Comparison of ENCODE assay signal across 12 cellular contexts in genomic region chr17:39739885-39740356, GRCh38. TPM values are rescaled to one million over a fixed set of nuclear protein-coding genes. Genes with fewer than 3 reads are reported as not detected.
DNase-seq lines count a peak whose midpoint lies in the region; ATAC-seq and TF ChIP-seq lines count a peak whose summit lies in the region.
"Had no signal": no experiment of that assay in that cellular context is flagged by ENCODE, and none has a peak within 500 bp of the region (broad histone marks: within the 10 kb centered on the region; RNA-seq: fewer than 3 reads in every experiment).

No MANE protein-coding gene starts in this region.

- BruUV-seq in Calu3 (replicated peaks; lab: Mats Ljungman, UMichigan): no TSS peak

- H2AFZ ChIP-seq in OCI-LY3 (ENCODE audit: low read depth, low read length): peak overlapping the region; percentile 17; the same call in 1 of the 2 replicates
- H2AFZ ChIP-seq in fibroblast of lung (ENCODE audit: low read length): peak overlapping the region; percentile 55

- H3K9me3 ChIP-seq in OCI-LY3 (ENCODE audit: insufficient read depth, low read length): no peaks in the 10 kb centered on the region
- no peaks in the 10 kb centered on the region for H3K9me3 ChIP-seq in fibroblast of lung (ENCODE audit: control insufficient read depth, insufficient read depth, low read depth, low read length)
- no peaks in the 10 kb centered on the region for H3K9me3 ChIP-seq in ovary
- no peaks in the 10 kb centered on the region for H3K9me3 ChIP-seq in CD4-positive, alpha-beta T cell (ENCODE audit: control insufficient read depth, low read length)

- H3K79me2 ChIP-seq in OCI-LY3 (ENCODE audit: low read length): no peaks in the 10 kb centered on the region
- no peaks in the 10 kb centered on the region for H3K79me2 ChIP-seq in fibroblast of lung (ENCODE audit: control insufficient read depth, insufficient read depth, low read length)

- peak overlapping the region; percentile 79 for H3K4me3 ChIP-seq in OCI-LY3 (ENCODE audit: low read length)
- no peak overlapping the region for H3K4me3 ChIP-seq in fibroblast of lung (replicated peaks in 1 of 4; ENCODE audit: control extremely low read depth in 1 of 4, insufficient read depth in 1 of 4, low read depth in 3 of 4, low read length in 4 of 4)
- peak overlapping the region; percentile 11 for H3K4me3 ChIP-seq in ovary

- H3K4me1 ChIP-seq in OCI-LY3 (ENCODE audit: low read length) (peaks cover 29% of the 10 kb centered on the region), fibroblast of lung (ENCODE audit: control insufficient read depth, extremely low read depth, insufficient read depth, low read length) (peaks cover 8% of the 10 kb centered on the region), ovary (ENCODE audit: insufficient read depth) (peaks cover 2% of the 10 kb centered on the region)

- DNase-seq in Calu3: peak; percentile 100
- DNase-seq in fibroblast of lung (ENCODE audit: low read depth in 2 of 2): no peak
- DNase-seq in ovary: no peak
- no peak for DNase-seq in NCI-H774 (lab: John Stamatoyannopoulos, UW)
- no peak for DNase-seq in CD4-positive, alpha-beta T cell
- DNase-seq: effector CD4-positive, alpha-beta T cell; GF-D8; stimulated activated naive CD4-positive, alpha-beta T cell treated with Interleukin-2 at 50 U/mL for 16 hours had no signal

- peak overlapping the region; percentile 87 for H3K4me2 ChIP-seq in OCI-LY3 (ENCODE audit: low read length)
- H3K4me2 ChIP-seq in fibroblast of lung (ENCODE audit: extremely low read depth, insufficient read depth, low read length): peak overlapping the region; percentile 25

- H3K27ac ChIP-seq in OCI-LY3 (ENCODE audit: low read length): no peak overlapping the region
- no peak overlapping the region for H3K27ac ChIP-seq in fibroblast of lung (ENCODE audit: insufficient read depth, low read length)
- no peak overlapping the region for H3K27ac ChIP-seq in ovary
- H3K27ac ChIP-seq in CD4-positive, alpha-beta T cell (ENCODE audit: low read depth, low read length): no peak overlapping the region

- no peak for ATAC-seq in HG02798 (IDR thresholded peaks at IDR 0.05; ENCODE audit: poor library complexity, unreplicated experiment)
- ATAC-seq in CD4-positive, alpha-beta T cell (ENCODE audit: poor library complexity): no peak
- ATAC-seq in HG02884 (IDR thresholded peaks at IDR 0.05; ENCODE audit: unreplicated experiment): no peak

- H3K9me3 Mint-ChIP-seq in Calu3 (ENCODE audit: low read depth, unreplicated experiment): no peaks in the 10 kb centered on the region
- no peaks in the 10 kb centered on the region for H3K9me3 Mint-ChIP-seq in CD4-positive, alpha-beta T cell

- no peak for TF ChIP-seq EP300 in ovary (IDR thresholded peaks at IDR 0.05)

- TF ChIP-seq POLR2A in ovary (IDR thresholded peaks at IDR 0.05): no peak

- no peaks in the 10 kb centered on the region for H3K27me3 Mint-ChIP-seq in Calu3 (ENCODE audit: unreplicated experiment)
- peaks cover 20% of the 10 kb centered on the region for H3K27me3 Mint-ChIP-seq in CD4-positive, alpha-beta T cell

- H3K36me3 ChIP-seq in OCI-LY3 (replicated peaks; ENCODE audit: low read depth, low read length) (no peaks in the 10 kb centered on the region), fibroblast of lung (ENCODE audit: control insufficient read depth, insufficient read depth, low read length) (no peaks in the 10 kb centered on the region), ovary (no peaks in the 10 kb centered on the region)

- CTCF ChIA-PET in Calu3 (lab: Charles Lee): interaction anchor here (0.6 to 161.2 kb wide), 68 partner anchors 13 to 989 kb away, joined by 3 to 42089 read pairs (median 10); partner anchors contain the start of genes ERBB2, FBXL20, GRB7 and GSDMB
- CTCF ChIA-PET in CD4-positive, alpha-beta T cell (lab: Charles Lee): interaction anchor here (2.5 kb wide), 1 partner anchor 9 kb away, joined by 9 read pairs; the partner anchor contains the start of gene MIEN1

- peak overlapping the region; percentile 21 for H3K27ac Mint-ChIP-seq in Calu3 (ENCODE audit: unreplicated experiment)
- H3K27ac Mint-ChIP-seq in CD4-positive, alpha-beta T cell: no peak overlapping the region

- TF ChIP-seq CTCF in Calu3 (IDR thresholded peaks at IDR 0.05; ENCODE audit: unreplicated experiment): no peak
- no peak for TF ChIP-seq CTCF in OCI-LY3 (IDR thresholded peaks at IDR 0.05; ENCODE audit: low read depth, low read length)
- no peak for TF ChIP-seq CTCF in fibroblast of lung (conservative IDR thresholded peaks at IDR 0.05 in 1 of 2, IDR thresholded peaks at IDR 0.05 in 1 of 2; ENCODE audit: low read depth in 1 of 2, low read length in 2 of 2)
- TF ChIP-seq CTCF in ovary (IDR thresholded peaks at IDR 0.05): no peak
- no peak for TF ChIP-seq CTCF in CD4-positive, alpha-beta T cell (IDR thresholded peaks at IDR 0.05)

- H3K36me3 Mint-ChIP-seq in Calu3 (ENCODE audit: insufficient read depth, unreplicated experiment): peaks cover 98% of the 10 kb centered on the region
- no peaks in the 10 kb centered on the region for H3K36me3 Mint-ChIP-seq in CD4-positive, alpha-beta T cell (ENCODE audit: low read depth)

- H3K4me1 Mint-ChIP-seq in Calu3 (ENCODE audit: low read depth, unreplicated experiment): peaks cover 54% of the 10 kb centered on the region
- peaks cover 6% of the 10 kb centered on the region for H3K4me1 Mint-ChIP-seq in CD4-positive, alpha-beta T cell (ENCODE audit: low read depth)

- H3K4me3 Mint-ChIP-seq in Calu3 (ENCODE audit: low read depth, unreplicated experiment): peak overlapping the region; percentile 77
- H3K4me3 Mint-ChIP-seq in CD4-positive, alpha-beta T cell: no peak overlapping the region

- intact Hi-C loops in Calu3 (cut with micrococcal nuclease; ENCODE audit: unreplicated experiment): loop anchor here (1.0 to 10.0 kb wide), 12 partner anchors 14 to 545 kb away; partner anchors contain the start of genes CDC6, IKZF3 and PSMD3
- intact Hi-C loops in ovary (cut with DNase I): no loop called here
- intact Hi-C loops in CD4-positive, alpha-beta T cell (cut with DNase I, micrococcal nuclease): no loop called here

- WGBS in ovary, 3 donors: 36 to 41% (median 37%) methylated on average over 9 of the region's 9 CpGs

- H4K20me1 ChIP-seq in OCI-LY3 (ENCODE audit: insufficient read depth, low read length) (no peaks in the 10 kb centered on the region), fibroblast of lung (ENCODE audit: control insufficient read depth, extremely low read depth, insufficient read depth, low read length) (no peaks in the 10 kb centered on the region)

- H3K9ac ChIP-seq in OCI-LY3 (ENCODE audit: low read length) (no peak overlapping the region), fibroblast of lung (ENCODE audit: insufficient read depth, low read length) (no peak overlapping the region)

- H3K27me3 ChIP-seq in OCI-LY3 (ENCODE audit: low read depth, low read length) (peaks cover 14% of the 10 kb centered on the region), fibroblast of lung (ENCODE audit: control insufficient read depth, insufficient read depth, low read length) (peaks cover 9% of the 10 kb centered on the region), ovary (no peaks in the 10 kb centered on the region)
- peaks cover 10% of the 10 kb centered on the region for H3K27me3 ChIP-seq in CD4-positive, alpha-beta T cell (ENCODE audit: control insufficient read depth, insufficient read depth, low read length)

- POLR2A ChIA-PET in CD4-positive, alpha-beta T cell (lab: Charles Lee): interaction anchor here (1.3 kb wide), 1 partner anchor 13 kb away, joined by 3 read pairs; no protein-coding TSS in a partner anchor

RNA-seq across cellular contexts. Expression of gene GRB7, which starts 2.2 kb away (rescaled TPM):
- total RNA-seq in Calu3 (2022) (2,531 and 2,746 TPM in 2 replicates), fibroblast of lung (under 0.01 and 0.77 TPM in 2 replicates), ovary (10 to 100 TPM in 1 of 7 donors, 1 to 10 TPM in 5, under 1 TPM in 1; 0.51 to 63.0 (median 2.7) TPM)
- polyA plus RNA-seq in fibroblast of lung (0.07 TPM in 2 replicates), ovary (1 to 10 TPM in 1 of 2 donors, under 1 TPM in 1; 0.23 to 1.8 TPM)
- 0.36 and 0.40 TPM in 2 replicates for polyA plus RNA-seq in fibroblast of lung (2012)
- not detected in 2 replicates for polyA minus RNA-seq in fibroblast of lung (ENCODE audit: low replicate concordance)
- not detected for total RNA-seq in CD4-positive, alpha-beta T cell
- total RNA-seq: RPMI7951 had no signal

RNA-seq across cellular contexts. Expression of gene MIEN1, which starts 9.6 kb away (rescaled TPM):
- total RNA-seq in Calu3 (2022) (2,121 and 2,217 TPM in 2 replicates), fibroblast of lung (18.2 and 25.6 TPM in 2 replicates), ovary (10 to 100 TPM; 20.2 to 51.4 (median 23.4) TPM)
- polyA plus RNA-seq in fibroblast of lung (58.0 and 66.2 TPM in 2 replicates), ovary (10 to 100 TPM; 33.0 to 64.9 TPM)
- 77.5 and 83.3 TPM in 2 replicates for polyA plus RNA-seq in fibroblast of lung (2012)
- 45.7 and 76.8 TPM in 2 replicates for polyA minus RNA-seq in fibroblast of lung (ENCODE audit: low replicate concordance)
- 10 to 100 TPM; 31.5 to 32.3 TPM for total RNA-seq in CD4-positive, alpha-beta T cell

RNA-seq across cellular contexts. Expression of gene ERBB2, which starts 40.1 kb away (rescaled TPM):
- total RNA-seq in Calu3 (2022) (4,829 and 4,830 TPM in 2 replicates), fibroblast of lung (24.7 and 33.9 TPM in 2 replicates), ovary (10 to 100 TPM; 26.1 to 66.3 (median 53.5) TPM)
- polyA plus RNA-seq in fibroblast of lung (24.7 and 25.0 TPM in 2 replicates), ovary (10 to 100 TPM; 20.1 to 24.1 TPM)
- 33.0 and 37.0 TPM in 2 replicates for polyA plus RNA-seq in fibroblast of lung (2012)
- polyA minus RNA-seq in fibroblast of lung (ENCODE audit: low replicate concordance): 184 and 211 TPM in 2 replicates
- 1 to 10 TPM; 2.4 to 4.6 TPM for total RNA-seq in CD4-positive, alpha-beta T cell

RNA-seq across cellular contexts. Expression of gene PGAP3, which starts 52.1 kb away (rescaled TPM):
- 1,186 and 1,276 TPM in 2 replicates for total RNA-seq in Calu3 (2022)
- 8.8 and 10.8 TPM in 2 replicates for total RNA-seq in fibroblast of lung
- polyA plus RNA-seq in fibroblast of lung: 5.9 and 7.9 TPM in 2 replicates
- polyA plus RNA-seq in fibroblast of lung (2012): 7.8 and 7.9 TPM in 2 replicates
- polyA minus RNA-seq in fibroblast of lung (ENCODE audit: low replicate concordance): 9.0 and 52.0 TPM in 2 replicates
- 10 to 100 TPM; 13.8 to 31.3 (median 19.6) TPM for total RNA-seq in ovary
- 10 to 100 TPM in 1 of 2 donors, 1 to 10 TPM in 1; 7.9 to 19.8 TPM for polyA plus RNA-seq in ovary
- 10 to 100 TPM; 26.1 to 30.7 TPM for total RNA-seq in CD4-positive, alpha-beta T cell

Comparison
In these comparisons a context has a peak if more than half of its experiments do, and no peak if none do; other contexts are left out.
1. H3K4me3 ChIP-seq: peak in OCI-LY3 (single experiment) and ovary (single experiment); none in fibroblast of lung (0 of 4).
2. RNA of gene GRB7, which starts 2.2 kb away (total RNA-seq): 2,531 to 2,746 TPM in Calu3; 0.51 to 63.0 TPM in ovary, not detected in CD4-positive, alpha-beta T cell and under 0.01 to 0.77 TPM in fibroblast of lung; every median in the first group is over 10 times any median in the second.
3. RNA of gene MIEN1, which starts 9.6 kb away (total RNA-seq): 2,121 to 2,217 TPM in Calu3; 31.5 to 32.3 TPM in CD4-positive, alpha-beta T cell, 18.2 to 25.6 TPM in fibroblast of lung and 20.2 to 51.4 TPM in ovary; every median in the first group is over 10 times any median in the second.
4. RNA of gene ERBB2, which starts 40.1 kb away (total RNA-seq): 4,829 to 4,830 TPM in Calu3; 26.1 to 66.3 TPM in ovary, 24.7 to 33.9 TPM in fibroblast of lung and 2.4 to 4.6 TPM in CD4-positive, alpha-beta T cell; every median in the first group is over 10 times any median in the second.